In genomic region chr9:31790720-31791119, GRCh38 we compare ENCODE assay signal across 23 cellular contexts.
A peak's percentile ranks its signal among the peaks of the same experiment; 100 is the strongest.
DNase-seq lines count a peak whose midpoint lies in the region; ATAC-seq, FAIRE-seq and TF ChIP-seq lines count a peak whose summit lies in the region.
"Had no signal": no experiment of that assay in that cellular context is flagged by ENCODE, and none has a peak within 500 bp of the region (broad histone marks: within the 10 kb centered on the region; RNA-seq: fewer than 3 reads in every experiment).

No MANE protein-coding gene starts in this region.

- no peaks in the 10 kb centered on the region for H3K9me3 Mint-ChIP-seq in Calu3 (ENCODE audit: low read depth, unreplicated experiment)

- FAIRE-seq in A549 (lab: Jason Lieb, UNC) = no peak
- FAIRE-seq: GM18507 had no signal

- no peak for TF ChIP-seq POLR2A in A549 (IDR thresholded peaks at IDR 0.05; ENCODE audit: low read length)

- H3K27ac Mint-ChIP-seq in Calu3 (ENCODE audit: unreplicated experiment) = no peak overlapping the region
- H3K27ac Mint-ChIP-seq: H9 had no signal

- H3K9me3 ChIP-seq in A549 (no peaks in the 10 kb centered on the region; the same call in 2 of the 3 replicates), RWPE2 (ENCODE audit: severe bottlenecking) (no peaks in the 10 kb centered on the region)
- H3K9me3 ChIP-seq: MG63 had no signal

- CTCF ChIA-PET in A549 (lab: Yijun Ruan, JAX) (no interaction called here), Calu3 (lab: Charles Lee) (no interaction called here)

- no peak overlapping the region for H3K4me2 ChIP-seq in A549
- H3K4me2 ChIP-seq: GM23338 had no signal

- TF ChIP-seq RAD21 in A549 (conservative IDR thresholded peaks at IDR 0.05 in 1 of 2, IDR thresholded peaks at IDR 0.05 in 1 of 2) = no peak

- no peak overlapping the region for H3K4me3 Mint-ChIP-seq in Calu3 (ENCODE audit: low read depth, unreplicated experiment)
- H3K4me3 Mint-ChIP-seq: GM23338, H9 had no signal

- no peak overlapping the region for H3K27ac ChIP-seq in A549
- H3K27ac ChIP-seq in RWPE2 (ENCODE audit: poor library complexity, severe bottlenecking) = no peak overlapping the region
- H3K27ac ChIP-seq: 22Rv1, RWPE1 had no signal

- no TSS peak for BruUV-seq in Calu3 (replicated peaks; lab: Mats Ljungman, UMichigan)

- intact Hi-C loops in Calu3 (cut with micrococcal nuclease; ENCODE audit: unreplicated experiment) = no loop called here

- no peaks in the 10 kb centered on the region for H3K27me3 ChIP-seq in RWPE2 (ENCODE audit: insufficient read depth, poor library complexity, severe bottlenecking)
- H3K27me3 ChIP-seq: MG63 had no signal

- TF ChIP-seq CTCF in A549 (IDR thresholded peaks at IDR 0.05) (no peak), RWPE2 (IDR thresholded peaks at IDR 0.05; ENCODE audit: poor library complexity, severe bottlenecking) (no peak), Calu3 (IDR thresholded peaks at IDR 0.05; ENCODE audit: unreplicated experiment) (no peak)

- WGBS in A549 (ENCODE audit: missing lambda C conversion rate) = 17% methylated on average over 8 of the region's 8 CpGs

- H3K4me3 ChIP-seq in A549 (no peak overlapping the region), RWPE2 (ENCODE audit: severe bottlenecking) (no peak overlapping the region)
- H3K4me3 ChIP-seq: GM23338, MG63 had no signal

- ATAC-seq in A549 (no peak), RWPE2 (ENCODE audit: low read depth) (peak; percentile 61), esophagus mucosa (peak; percentile 77), GM18909 (IDR thresholded peaks at IDR 0.05; ENCODE audit: poor library complexity, unreplicated experiment) (no peak)
- ATAC-seq: GM23338 had no signal

- no peak for TF ChIP-seq EP300 in A549 (IDR thresholded peaks at IDR 0.05)

- H3K36me3 Mint-ChIP-seq in Calu3 (ENCODE audit: insufficient read depth, unreplicated experiment) = no peaks in the 10 kb centered on the region

- no peaks in the 10 kb centered on the region for H3K36me3 ChIP-seq in RWPE2 (ENCODE audit: low read depth)
- H3K36me3 ChIP-seq: MG63 had no signal

- H3K4me1 ChIP-seq in A549 (no peaks in the 10 kb centered on the region), RWPE2 (ENCODE audit: insufficient read depth, poor library complexity, severe bottlenecking) (no peaks in the 10 kb centered on the region)

- DNase-seq in DMS53 (lab: John Stamatoyannopoulos, UW) (peak; percentile 44), DMS53 treated with DMSO at 0.1 percent for 48 hours (lab: John Stamatoyannopoulos, UW; ENCODE audit: unreplicated experiment) (no peak), A549 (ENCODE audit: low read depth in 1 of 2, low spot score in 1 of 2) (no peak), RWPE2 (ENCODE audit: low spot score) (no peak), Calu3 (no peak), AG08395 (ENCODE audit: low spot score) (no peak)
- DNase-seq: ACHN, DMS153, H9, KBM-7, MG63, NCI-H1105 treated with DMSO at 0.1 percent for 48 hours, NCI-H146, NCI-H1930, NCI-H2227 treated with DMSO at 0.1 percent for 48 hours, NCI-H526 treated with DMSO at 0.1 percent for 48 hours, SHP77 treated with DMSO at 0.1 percent for 48 hours had no signal

- POLR2A ChIA-PET in A549 (lab: Yijun Ruan, JAX) = no interaction called here

- no peaks in the 10 kb centered on the region for H3K4me1 Mint-ChIP-seq in Calu3 (ENCODE audit: low read depth, unreplicated experiment)
- H3K4me1 Mint-ChIP-seq: GM23338 had no signal

- H3K27me3 Mint-ChIP-seq in Calu3 (ENCODE audit: unreplicated experiment) = no peaks in the 10 kb centered on the region

TF ChIP-seq in A549, 52 proteins besides CTCF, POLR2A, EP300 and RAD21:
- TF ChIP-seq MAFK (IDR thresholded peaks at IDR 0.05; ENCODE audit: partially characterized antibody) (peak; percentile 3), RFX5 (IDR thresholded peaks at IDR 0.05) (no peak)
TF ChIP-seq in A549: peak in this region for 1.

Comparison
In these comparisons a context has a peak if more than half of its experiments do, and no peak if none do; other contexts are left out.
1. ATAC-seq: peak in RWPE2 (single experiment) and esophagus mucosa (single experiment); none in A549 (0 of 2) and GM18909 (single experiment).